8 cellular contexts compared by ENCODE assay signal in the genomic region with DNA sequence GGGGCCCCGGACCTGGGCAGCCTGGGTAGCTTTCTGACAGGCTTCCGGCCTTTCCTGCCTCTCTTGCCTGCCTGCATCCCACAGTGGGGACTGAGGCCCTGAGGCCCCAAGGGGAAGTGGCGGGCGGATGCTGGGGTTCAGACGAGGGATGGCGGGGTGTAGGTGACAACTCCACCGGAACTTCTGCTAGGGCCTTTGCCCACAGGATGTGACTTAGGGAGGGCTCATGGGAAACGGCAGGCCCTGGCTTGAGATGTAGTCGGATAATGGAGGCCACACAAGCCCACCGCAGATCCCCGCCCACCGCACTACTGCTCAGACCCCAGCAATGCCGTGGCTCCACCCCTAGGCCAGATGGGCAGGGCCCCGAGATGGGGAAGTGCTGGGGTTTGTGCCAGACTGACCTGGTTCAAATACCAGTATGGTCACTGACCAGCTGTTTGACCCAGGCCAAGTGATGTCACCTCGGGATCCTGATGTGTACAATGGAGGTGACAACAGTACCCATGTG.
DNase-seq lines count a peak whose midpoint lies in the region; ATAC-seq lines count a peak whose summit lies in the region.

No MANE protein-coding gene starts in this region.

- ATAC-seq in HG03097 (IDR thresholded peaks at IDR 0.05; ENCODE audit: low FRiP score, unreplicated experiment) = no peak
- no peak for ATAC-seq in HG03439 (IDR thresholded peaks at IDR 0.05; ENCODE audit: unreplicated experiment)
- no peak for ATAC-seq in HG03196 (IDR thresholded peaks at IDR 0.05; ENCODE audit: unreplicated experiment)

- peak overlapping the region; percentile 60 for H3K27ac ChIP-seq in layer of hippocampus (ENCODE audit: low read depth, low read length)

- H3K27me3 ChIP-seq in layer of hippocampus (ENCODE audit: control insufficient read depth, insufficient read depth, low read length) = no peaks in the 10 kb centered on the region

- peak; percentile 97 for DNase-seq in NOMO-1 treated with dmso at 0.1 percent for 144 hours (lab: John Stamatoyannopoulos, UW; ENCODE audit: unreplicated experiment)
- DNase-seq in activated T-cell treated with anti-CD3 and anti-CD28 coated beads, Interleukin-2, amount 50 U/mL, for 1 hour = peak; percentile 69
- peak; percentile 60 to 67 for DNase-seq in stimulated activated CD8-positive, alpha-beta memory T cell treated with anti-CD3 and anti-CD28 coated beads, Interleukin-7, amount 100 ng/mL, for 4 hours (ENCODE audit: low read depth in 2 of 2)
- DNase-seq in DMS153 (lab: John Stamatoyannopoulos, UW) = no peak
